ENCODE assay signal across 1 cellular context in the genomic region with DNA sequence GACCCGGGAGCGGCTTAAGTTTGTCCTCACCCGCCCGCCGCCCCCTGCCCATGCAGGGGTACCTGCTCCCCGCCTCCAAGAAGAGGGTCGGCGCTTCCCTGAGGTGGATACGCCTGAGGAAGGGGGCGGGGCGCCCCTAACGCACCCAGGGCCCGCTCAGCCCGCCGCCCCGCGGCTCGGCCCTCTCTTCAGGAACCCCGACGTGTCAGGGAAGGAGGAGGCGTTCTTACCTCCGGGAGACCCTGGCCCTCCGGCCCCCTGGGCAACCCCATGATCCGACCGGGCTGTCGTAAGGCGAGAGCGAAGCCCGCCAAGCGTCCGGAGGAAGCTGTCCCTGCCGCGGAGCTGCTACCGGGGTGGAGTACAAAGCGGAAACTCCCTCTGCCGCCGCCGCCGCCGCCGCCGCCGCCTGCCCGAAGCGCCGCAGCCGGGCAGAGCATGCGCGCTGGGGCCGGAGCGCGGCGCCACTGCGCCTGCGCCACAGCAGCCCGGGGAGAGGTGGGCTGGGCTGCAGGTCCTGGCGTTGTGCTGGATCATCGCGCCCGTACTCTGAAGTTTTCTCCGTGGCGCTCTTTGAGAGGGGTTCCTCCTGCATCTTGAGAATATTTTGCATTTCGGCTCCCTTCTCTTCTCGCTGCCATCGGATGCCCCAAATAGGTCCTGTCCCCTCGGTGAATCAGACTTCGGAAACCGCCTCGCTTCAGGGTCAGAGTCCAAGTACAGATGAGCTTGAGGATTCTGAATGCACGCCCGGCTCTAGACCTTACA.
TF ChIP-seq lines count a peak whose summit lies in the region.

A gene with protein sequence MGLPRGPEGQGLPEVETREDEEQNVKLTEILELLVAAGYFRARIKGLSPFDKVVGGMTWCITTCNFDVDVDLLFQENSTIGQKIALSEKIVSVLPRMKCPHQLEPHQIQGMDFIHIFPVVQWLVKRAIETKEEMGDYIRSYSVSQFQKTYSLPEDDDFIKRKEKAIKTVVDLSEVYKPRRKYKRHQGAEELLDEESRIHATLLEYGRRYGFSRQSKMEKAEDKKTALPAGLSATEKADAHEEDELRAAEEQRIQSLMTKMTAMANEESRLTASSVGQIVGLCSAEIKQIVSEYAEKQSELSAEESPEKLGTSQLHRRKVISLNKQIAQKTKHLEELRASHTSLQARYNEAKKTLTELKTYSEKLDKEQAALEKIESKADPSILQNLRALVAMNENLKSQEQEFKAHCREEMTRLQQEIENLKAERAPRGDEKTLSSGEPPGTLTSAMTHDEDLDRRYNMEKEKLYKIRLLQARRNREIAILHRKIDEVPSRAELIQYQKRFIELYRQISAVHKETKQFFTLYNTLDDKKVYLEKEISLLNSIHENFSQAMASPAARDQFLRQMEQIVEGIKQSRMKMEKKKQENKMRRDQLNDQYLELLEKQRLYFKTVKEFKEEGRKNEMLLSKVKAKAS (minus strand): TSS at position 347 of the 768 bp plus-strand sequence. CDS start 75 bp downstream, at position 272.

TF ChIP-seq in HepG2, 621 proteins besides CTCF, POLR2A, EP300 and RAD21 (continues in another document):
- TF ChIP-seq, protein P1, sequence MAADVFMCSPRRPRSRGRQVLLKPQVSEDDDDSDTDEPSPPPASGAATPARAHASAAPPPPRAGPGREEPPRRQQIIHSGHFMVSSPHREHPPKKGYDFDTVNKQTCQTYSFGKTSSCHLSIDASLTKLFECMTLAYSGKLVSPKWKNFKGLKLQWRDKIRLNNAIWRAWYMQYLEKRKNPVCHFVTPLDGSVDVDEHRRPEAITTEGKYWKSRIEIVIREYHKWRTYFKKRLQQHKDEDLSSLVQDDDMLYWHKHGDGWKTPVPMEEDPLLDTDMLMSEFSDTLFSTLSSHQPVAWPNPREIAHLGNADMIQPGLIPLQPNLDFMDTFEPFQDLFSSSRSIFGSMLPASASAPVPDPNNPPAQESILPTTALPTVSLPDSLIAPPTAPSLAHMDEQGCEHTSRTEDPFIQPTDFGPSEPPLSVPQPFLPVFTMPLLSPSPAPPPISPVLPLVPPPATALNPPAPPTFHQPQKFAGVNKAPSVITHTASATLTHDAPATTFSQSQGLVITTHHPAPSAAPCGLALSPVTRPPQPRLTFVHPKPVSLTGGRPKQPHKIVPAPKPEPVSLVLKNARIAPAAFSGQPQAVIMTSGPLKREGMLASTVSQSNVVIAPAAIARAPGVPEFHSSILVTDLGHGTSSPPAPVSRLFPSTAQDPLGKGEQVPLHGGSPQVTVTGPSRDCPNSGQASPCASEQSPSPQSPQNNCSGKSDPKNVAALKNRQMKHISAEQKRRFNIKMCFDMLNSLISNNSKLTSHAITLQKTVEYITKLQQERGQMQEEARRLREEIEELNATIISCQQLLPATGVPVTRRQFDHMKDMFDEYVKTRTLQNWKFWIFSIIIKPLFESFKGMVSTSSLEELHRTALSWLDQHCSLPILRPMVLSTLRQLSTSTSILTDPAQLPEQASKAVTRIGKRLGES (CRISPR knock-in tag; IDR thresholded peaks at IDR 0.05; ENCODE audit: borderline replicate concordance), result no peak
- TF ChIP-seq WIZ (CRISPR knock-in tag; IDR thresholded peaks at IDR 0.05) (no peak), TBX3 (IDR thresholded peaks at IDR 0.05; ENCODE audit: borderline replicate concordance) (no peak), NFKBIZ (CRISPR knock-in tag; IDR thresholded peaks at IDR 0.05) (no peak), ZSCAN21 (CRISPR knock-in tag; IDR thresholded peaks at IDR 0.05; ENCODE audit: borderline replicate concordance) (peak; percentile 31; the same call in 1 of the 2 replicates), ZSCAN22 (CRISPR knock-in tag; IDR thresholded peaks at IDR 0.05) (no peak), NFYB (CRISPR knock-in tag; IDR thresholded peaks at IDR 0.05) (no peak), MIER2 (CRISPR knock-in tag; IDR thresholded peaks at IDR 0.05) (no peak), ZNF775 (CRISPR knock-in tag; IDR thresholded peaks at IDR 0.05; ENCODE audit: borderline replicate concordance) (no peak), ZNF230 (CRISPR knock-in tag; IDR thresholded peaks at IDR 0.05) (peak; percentile 79), ZNF839 (CRISPR knock-in tag; IDR thresholded peaks at IDR 0.05; ENCODE audit: borderline replicate concordance) (no peak), ZNF24 (IDR thresholded peaks at IDR 0.05) (no peak)
- TF ChIP-seq, protein P2, sequence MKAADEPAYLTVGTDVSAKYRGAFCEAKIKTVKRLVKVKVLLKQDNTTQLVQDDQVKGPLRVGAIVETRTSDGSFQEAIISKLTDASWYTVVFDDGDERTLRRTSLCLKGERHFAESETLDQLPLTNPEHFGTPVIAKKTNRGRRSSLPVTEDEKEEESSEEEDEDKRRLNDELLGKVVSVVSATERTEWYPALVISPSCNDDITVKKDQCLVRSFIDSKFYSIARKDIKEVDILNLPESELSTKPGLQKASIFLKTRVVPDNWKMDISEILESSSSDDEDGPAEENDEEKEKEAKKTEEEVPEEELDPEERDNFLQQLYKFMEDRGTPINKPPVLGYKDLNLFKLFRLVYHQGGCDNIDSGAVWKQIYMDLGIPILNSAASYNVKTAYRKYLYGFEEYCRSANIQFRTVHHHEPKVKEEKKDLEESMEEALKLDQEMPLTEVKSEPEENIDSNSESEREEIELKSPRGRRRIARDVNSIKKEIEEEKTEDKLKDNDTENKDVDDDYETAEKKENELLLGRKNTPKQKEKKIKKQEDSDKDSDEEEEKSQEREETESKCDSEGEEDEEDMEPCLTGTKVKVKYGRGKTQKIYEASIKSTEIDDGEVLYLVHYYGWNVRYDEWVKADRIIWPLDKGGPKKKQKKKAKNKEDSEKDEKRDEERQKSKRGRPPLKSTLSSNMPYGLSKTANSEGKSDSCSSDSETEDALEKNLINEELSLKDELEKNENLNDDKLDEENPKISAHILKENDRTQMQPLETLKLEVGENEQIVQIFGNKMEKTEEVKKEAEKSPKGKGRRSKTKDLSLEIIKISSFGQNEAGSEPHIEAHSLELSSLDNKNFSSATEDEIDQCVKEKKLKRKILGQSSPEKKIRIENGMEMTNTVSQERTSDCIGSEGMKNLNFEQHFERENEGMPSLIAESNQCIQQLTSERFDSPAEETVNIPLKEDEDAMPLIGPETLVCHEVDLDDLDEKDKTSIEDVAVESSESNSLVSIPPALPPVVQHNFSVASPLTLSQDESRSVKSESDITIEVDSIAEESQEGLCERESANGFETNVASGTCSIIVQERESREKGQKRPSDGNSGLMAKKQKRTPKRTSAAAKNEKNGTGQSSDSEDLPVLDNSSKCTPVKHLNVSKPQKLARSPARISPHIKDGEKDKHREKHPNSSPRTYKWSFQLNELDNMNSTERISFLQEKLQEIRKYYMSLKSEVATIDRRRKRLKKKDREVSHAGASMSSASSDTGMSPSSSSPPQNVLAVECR (CRISPR knock-in tag; IDR thresholded peaks at IDR 0.05; ENCODE audit: borderline replicate concordance), result peak; percentile 85
- TF ChIP-seq, protein P3, sequence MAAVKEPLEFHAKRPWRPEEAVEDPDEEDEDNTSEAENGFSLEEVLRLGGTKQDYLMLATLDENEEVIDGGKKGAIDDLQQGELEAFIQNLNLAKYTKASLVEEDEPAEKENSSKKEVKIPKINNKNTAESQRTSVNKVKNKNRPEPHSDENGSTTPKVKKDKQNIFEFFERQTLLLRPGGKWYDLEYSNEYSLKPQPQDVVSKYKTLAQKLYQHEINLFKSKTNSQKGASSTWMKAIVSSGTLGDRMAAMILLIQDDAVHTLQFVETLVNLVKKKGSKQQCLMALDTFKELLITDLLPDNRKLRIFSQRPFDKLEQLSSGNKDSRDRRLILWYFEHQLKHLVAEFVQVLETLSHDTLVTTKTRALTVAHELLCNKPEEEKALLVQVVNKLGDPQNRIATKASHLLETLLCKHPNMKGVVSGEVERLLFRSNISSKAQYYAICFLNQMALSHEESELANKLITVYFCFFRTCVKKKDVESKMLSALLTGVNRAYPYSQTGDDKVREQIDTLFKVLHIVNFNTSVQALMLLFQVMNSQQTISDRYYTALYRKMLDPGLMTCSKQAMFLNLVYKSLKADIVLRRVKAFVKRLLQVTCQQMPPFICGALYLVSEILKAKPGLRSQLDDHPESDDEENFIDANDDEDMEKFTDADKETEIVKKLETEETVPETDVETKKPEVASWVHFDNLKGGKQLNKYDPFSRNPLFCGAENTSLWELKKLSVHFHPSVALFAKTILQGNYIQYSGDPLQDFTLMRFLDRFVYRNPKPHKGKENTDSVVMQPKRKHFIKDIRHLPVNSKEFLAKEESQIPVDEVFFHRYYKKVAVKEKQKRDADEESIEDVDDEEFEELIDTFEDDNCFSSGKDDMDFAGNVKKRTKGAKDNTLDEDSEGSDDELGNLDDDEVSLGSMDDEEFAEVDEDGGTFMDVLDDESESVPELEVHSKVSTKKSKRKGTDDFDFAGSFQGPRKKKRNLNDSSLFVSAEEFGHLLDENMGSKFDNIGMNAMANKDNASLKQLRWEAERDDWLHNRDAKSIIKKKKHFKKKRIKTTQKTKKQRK (IDR thresholded peaks at IDR 0.05; ENCODE audit: low read length), result no peak
- TF ChIP-seq, protein P4, sequence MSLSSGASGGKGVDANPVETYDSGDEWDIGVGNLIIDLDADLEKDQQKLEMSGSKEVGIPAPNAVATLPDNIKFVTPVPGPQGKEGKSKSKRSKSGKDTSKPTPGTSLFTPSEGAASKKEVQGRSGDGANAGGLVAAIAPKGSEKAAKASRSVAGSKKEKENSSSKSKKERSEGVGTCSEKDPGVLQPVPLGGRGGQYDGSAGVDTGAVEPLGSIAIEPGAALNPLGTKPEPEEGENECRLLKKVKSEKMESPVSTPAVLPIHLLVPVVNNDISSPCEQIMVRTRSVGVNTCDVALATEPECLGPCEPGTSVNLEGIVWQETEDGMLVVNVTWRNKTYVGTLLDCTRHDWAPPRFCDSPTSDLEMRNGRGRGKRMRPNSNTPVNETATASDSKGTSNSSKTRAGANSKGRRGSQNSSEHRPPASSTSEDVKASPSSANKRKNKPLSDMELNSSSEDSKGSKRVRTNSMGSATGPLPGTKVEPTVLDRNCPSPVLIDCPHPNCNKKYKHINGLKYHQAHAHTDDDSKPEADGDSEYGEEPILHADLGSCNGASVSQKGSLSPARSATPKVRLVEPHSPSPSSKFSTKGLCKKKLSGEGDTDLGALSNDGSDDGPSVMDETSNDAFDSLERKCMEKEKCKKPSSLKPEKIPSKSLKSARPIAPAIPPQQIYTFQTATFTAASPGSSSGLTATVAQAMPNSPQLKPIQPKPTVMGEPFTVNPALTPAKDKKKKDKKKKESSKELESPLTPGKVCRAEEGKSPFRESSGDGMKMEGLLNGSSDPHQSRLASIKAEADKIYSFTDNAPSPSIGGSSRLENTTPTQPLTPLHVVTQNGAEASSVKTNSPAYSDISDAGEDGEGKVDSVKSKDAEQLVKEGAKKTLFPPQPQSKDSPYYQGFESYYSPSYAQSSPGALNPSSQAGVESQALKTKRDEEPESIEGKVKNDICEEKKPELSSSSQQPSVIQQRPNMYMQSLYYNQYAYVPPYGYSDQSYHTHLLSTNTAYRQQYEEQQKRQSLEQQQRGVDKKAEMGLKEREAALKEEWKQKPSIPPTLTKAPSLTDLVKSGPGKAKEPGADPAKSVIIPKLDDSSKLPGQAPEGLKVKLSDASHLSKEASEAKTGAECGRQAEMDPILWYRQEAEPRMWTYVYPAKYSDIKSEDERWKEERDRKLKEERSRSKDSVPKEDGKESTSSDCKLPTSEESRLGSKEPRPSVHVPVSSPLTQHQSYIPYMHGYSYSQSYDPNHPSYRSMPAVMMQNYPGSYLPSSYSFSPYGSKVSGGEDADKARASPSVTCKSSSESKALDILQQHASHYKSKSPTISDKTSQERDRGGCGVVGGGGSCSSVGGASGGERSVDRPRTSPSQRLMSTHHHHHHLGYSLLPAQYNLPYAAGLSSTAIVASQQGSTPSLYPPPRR (CRISPR knock-in tag; IDR thresholded peaks at IDR 0.05; ENCODE audit: borderline replicate concordance), result peak; percentile 49; the same call in 1 of the 2 replicates
- TF ChIP-seq, protein P5, sequence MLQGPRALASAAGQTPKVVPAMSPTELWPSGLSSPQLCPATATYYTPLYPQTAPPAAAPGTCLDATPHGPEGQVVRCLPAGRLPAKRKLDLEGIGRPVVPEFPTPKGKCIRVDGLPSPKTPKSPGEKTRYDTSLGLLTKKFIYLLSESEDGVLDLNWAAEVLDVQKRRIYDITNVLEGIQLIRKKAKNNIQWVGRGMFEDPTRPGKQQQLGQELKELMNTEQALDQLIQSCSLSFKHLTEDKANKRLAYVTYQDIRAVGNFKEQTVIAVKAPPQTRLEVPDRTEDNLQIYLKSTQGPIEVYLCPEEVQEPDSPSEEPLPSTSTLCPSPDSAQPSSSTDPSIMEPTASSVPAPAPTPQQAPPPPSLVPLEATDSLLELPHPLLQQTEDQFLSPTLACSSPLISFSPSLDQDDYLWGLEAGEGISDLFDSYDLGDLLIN (CRISPR knock-in tag; IDR thresholded peaks at IDR 0.05; ENCODE audit: borderline replicate concordance), result no peak
- TF ChIP-seq, protein P6, sequence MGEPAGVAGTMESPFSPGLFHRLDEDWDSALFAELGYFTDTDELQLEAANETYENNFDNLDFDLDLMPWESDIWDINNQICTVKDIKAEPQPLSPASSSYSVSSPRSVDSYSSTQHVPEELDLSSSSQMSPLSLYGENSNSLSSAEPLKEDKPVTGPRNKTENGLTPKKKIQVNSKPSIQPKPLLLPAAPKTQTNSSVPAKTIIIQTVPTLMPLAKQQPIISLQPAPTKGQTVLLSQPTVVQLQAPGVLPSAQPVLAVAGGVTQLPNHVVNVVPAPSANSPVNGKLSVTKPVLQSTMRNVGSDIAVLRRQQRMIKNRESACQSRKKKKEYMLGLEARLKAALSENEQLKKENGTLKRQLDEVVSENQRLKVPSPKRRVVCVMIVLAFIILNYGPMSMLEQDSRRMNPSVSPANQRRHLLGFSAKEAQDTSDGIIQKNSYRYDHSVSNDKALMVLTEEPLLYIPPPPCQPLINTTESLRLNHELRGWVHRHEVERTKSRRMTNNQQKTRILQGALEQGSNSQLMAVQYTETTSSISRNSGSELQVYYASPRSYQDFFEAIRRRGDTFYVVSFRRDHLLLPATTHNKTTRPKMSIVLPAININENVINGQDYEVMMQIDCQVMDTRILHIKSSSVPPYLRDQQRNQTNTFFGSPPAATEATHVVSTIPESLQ (CRISPR knock-in tag; conservative IDR thresholded peaks at IDR 0.05), result no peak
- TF ChIP-seq, protein P7, sequence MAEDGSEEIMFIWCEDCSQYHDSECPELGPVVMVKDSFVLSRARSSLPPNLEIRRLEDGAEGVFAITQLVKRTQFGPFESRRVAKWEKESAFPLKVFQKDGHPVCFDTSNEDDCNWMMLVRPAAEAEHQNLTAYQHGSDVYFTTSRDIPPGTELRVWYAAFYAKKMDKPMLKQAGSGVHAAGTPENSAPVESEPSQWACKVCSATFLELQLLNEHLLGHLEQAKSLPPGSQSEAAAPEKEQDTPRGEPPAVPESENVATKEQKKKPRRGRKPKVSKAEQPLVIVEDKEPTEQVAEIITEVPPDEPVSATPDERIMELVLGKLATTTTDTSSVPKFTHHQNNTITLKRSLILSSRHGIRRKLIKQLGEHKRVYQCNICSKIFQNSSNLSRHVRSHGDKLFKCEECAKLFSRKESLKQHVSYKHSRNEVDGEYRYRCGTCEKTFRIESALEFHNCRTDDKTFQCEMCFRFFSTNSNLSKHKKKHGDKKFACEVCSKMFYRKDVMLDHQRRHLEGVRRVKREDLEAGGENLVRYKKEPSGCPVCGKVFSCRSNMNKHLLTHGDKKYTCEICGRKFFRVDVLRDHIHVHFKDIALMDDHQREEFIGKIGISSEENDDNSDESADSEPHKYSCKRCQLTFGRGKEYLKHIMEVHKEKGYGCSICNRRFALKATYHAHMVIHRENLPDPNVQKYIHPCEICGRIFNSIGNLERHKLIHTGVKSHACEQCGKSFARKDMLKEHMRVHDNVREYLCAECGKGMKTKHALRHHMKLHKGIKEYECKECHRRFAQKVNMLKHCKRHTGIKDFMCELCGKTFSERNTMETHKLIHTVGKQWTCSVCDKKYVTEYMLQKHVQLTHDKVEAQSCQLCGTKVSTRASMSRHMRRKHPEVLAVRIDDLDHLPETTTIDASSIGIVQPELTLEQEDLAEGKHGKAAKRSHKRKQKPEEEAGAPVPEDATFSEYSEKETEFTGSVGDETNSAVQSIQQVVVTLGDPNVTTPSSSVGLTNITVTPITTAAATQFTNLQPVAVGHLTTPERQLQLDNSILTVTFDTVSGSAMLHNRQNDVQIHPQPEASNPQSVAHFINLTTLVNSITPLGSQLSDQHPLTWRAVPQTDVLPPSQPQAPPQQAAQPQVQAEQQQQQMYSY (CRISPR knock-in tag; IDR thresholded peaks at IDR 0.05), result no peak
- TF ChIP-seq, protein P8, sequence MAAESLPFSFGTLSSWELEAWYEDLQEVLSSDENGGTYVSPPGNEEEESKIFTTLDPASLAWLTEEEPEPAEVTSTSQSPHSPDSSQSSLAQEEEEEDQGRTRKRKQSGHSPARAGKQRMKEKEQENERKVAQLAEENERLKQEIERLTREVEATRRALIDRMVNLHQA (CRISPR knock-in tag; IDR thresholded peaks at IDR 0.05), result no peak
